Comparison of ENCODE assay signal across 19 cellular contexts in the genomic region with DNA sequence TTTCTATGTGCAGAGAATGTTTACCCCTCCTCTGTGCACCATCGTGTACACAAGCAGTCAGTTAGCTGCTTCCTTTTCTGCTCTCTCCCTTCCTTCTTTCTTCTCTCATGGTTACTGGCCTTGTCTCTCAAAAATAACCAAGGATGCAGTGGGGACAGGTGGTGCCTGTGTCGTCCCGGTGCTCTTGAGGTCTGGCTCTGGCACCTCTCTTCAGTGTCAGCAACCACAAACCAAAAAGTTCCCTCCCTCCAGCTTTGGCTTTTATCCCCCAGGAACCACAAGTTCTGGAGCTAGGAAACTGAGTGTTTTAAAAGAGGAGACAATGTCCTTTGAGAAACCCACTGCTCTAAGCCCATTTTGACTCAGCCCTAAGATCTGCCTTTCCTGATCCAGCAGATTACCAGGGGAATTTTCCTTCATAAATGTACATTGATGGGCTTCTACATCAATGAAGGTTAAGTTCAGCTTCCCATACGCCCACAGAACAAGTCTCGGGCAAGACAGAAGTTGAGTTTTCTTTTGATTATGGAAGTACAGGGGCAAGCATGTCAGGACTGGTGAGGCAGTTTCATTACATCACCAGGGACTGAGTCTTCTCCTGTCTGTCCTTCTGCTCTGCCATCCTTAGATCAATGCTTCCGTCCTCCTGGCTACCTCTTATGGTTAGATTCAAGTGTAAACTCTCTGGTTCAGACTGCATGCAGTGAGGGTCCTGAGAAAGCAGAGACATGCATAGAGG.
"Had no signal": no experiment of that assay in that cellular context is flagged by ENCODE, and none has a peak within 500 bp of the region (broad histone marks: within the 10 kb centered on the region; RNA-seq: fewer than 3 reads in every experiment).

No MANE protein-coding gene starts in this region.

- H3K9me3 ChIP-seq: esophagus squamous epithelium, left ventricle myocardium inferior, neutrophil, tibial nerve, vagina had no signal

- H3K27me3 ChIP-seq: esophagus squamous epithelium, neutrophil, tibial nerve, vagina had no signal

- DNase-seq: activated CD4-positive, alpha-beta memory T cell treated with anti-CD3 and anti-CD28 coated beads, Interleukin-2, amount 10 ng/mL, durations not matched to agents 7 days and 5 days; activated CD4-positive, alpha-beta T cell treated with anti-CD3 and anti-CD28 coated beads for 36 hours; activated gamma-delta T cell; activated T-cell treated with anti-CD3 and anti-CD28 coated beads, Interleukin-2, amount 50 U/mL, for 48 hours; amygdala; dermis blood vessel endothelial cell; endodermal cell; esophagus squamous epithelium; foreskin fibroblast; islet precursor cell; left ventricle myocardium inferior; mesendoderm; posterior cingulate gyrus; small intestine; T-helper 9 cell had no signal

- H3K27ac ChIP-seq: esophagus squamous epithelium, left ventricle myocardium inferior, neutrophil, tibial nerve, vagina, VCaP had no signal

- H3K4me3 ChIP-seq: esophagus squamous epithelium, left ventricle myocardium inferior, tibial nerve, vagina had no signal

- ATAC-seq: activated CD4-positive, alpha-beta T cell treated with anti-CD3 and anti-CD28 coated beads for 36 hours had no signal

- H3K36me3 ChIP-seq: esophagus squamous epithelium, left ventricle myocardium inferior, neutrophil, tibial nerve, vagina had no signal
